Comparison of ENCODE assay signal across 1 cellular context in genomic region chr5:180494060-180494509, GRCh38.
TF ChIP-seq lines count a peak whose summit lies in the region.

Gene CNOT6 (plus strand): TSS chr5:180494379. CDS start chr5:180529277, 34,898 bp downstream.

TF ChIP-seq in H1, 55 proteins besides CTCF, POLR2A, EP300 and RAD21 (continued from another document):
- TF ChIP-seq E2F6 (IDR thresholded peaks at IDR 0.05) (peak; percentile 87), HDAC6 (IDR thresholded peaks at IDR 0.05; ENCODE audit: low read depth, low read length) (no peak), TBP (IDR thresholded peaks at IDR 0.05; ENCODE audit: low read depth, low read length) (peak; percentile 75; the same call in 1 of the 2 replicates), EZH2 (IDR thresholded peaks at IDR 0.05; ENCODE audit: low read depth, low read length, severe bottlenecking) (no peak), JUND (IDR thresholded peaks at IDR 0.05; ENCODE audit: low read length) (peak; percentile 98), POLR2AphosphoS5 (IDR thresholded peaks at IDR 0.05; ENCODE audit: low read depth, low read length) (peak; percentile 89), KDM4A (IDR thresholded peaks at IDR 0.05; ENCODE audit: low read depth, low read length, severe bottlenecking) (peak; percentile 13), CEBPB (IDR thresholded peaks at IDR 0.05; ENCODE audit: low read depth, low read length) (no peak), HDAC2 (IDR thresholded peaks at IDR 0.05; ENCODE audit: borderline replicate concordance in 1 of 2, low read depth in 2 of 2, low read length in 2 of 2) (peak in 1 of 2 experiments; percentile 36; a peak in 1 of 4 replicates), YY1 (IDR thresholded peaks at IDR 0.05; ENCODE audit: low read depth, low read length) (peak; percentile 93), CBX5 (IDR thresholded peaks at IDR 0.05; ENCODE audit: low read depth, low read length) (no peak), CHD1 (IDR thresholded peaks at IDR 0.05; ENCODE audit: low read depth, low read length) (peak; percentile 97), SIX5 (IDR thresholded peaks at IDR 0.05; ENCODE audit: low read depth, low read length) (peak; percentile 58), MAX (IDR thresholded peaks at IDR 0.05) (peak; percentile 93), TEAD4 (IDR thresholded peaks at IDR 0.05; ENCODE audit: low read depth, low read length) (peak; percentile 82), SP1 (IDR thresholded peaks at IDR 0.05; ENCODE audit: low read depth, low read length) (peak; percentile 97), PHF8 (conservative IDR thresholded peaks at IDR 0.05; ENCODE audit: low read depth, low read length) (no peak), CREB1 (IDR thresholded peaks at IDR 0.05) (peak; percentile 82), EGR1 (IDR thresholded peaks at IDR 0.05; ENCODE audit: borderline replicate concordance, low read depth, low read length) (peak; percentile 60; the same call in 1 of the 2 replicates), BACH1 (IDR thresholded peaks at IDR 0.05; ENCODE audit: low read length) (no peak), FOSL1 (IDR thresholded peaks at IDR 0.05; ENCODE audit: insufficient read depth, low read depth, low read length) (no peak)
